ENCODE assay signal across 24 cellular contexts in the genomic region with DNA sequence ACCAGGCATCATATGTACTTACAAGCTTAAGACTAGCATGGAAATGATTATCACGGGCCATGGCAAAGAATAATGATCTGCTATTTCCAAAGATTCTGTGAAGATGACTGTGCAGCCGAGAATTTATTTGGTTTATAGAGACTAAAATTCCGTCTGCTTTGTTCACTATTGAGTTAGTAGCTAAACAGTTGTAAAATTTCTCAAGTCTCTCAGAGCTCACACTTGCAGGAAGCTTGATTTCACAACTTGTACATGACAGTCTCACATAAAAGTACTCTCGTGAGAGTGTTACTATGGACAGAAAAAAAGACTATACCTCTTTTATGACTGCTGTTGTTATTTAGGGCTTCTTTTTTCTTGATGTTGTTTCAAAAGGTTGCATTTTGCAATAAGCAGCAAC. TPM values are rescaled to one million over a fixed set of nuclear protein-coding genes. Genes with fewer than 3 reads are reported as not detected.
DNase-seq lines count a peak whose midpoint lies in the region; ATAC-seq and TF ChIP-seq lines count a peak whose summit lies in the region.
"Had no signal": no experiment of that assay in that cellular context is flagged by ENCODE, and none has a peak within 500 bp of the region (broad histone marks: within the 10 kb centered on the region; RNA-seq: fewer than 3 reads in every experiment).

No MANE protein-coding gene starts in this region.

- BruUV-seq in PC-3 (replicated peaks; lab: Mats Ljungman, UMichigan) = no TSS peak

- no peaks in the 10 kb centered on the region for H3K27me3 ChIP-seq in PC-3 (ENCODE audit: low read length)
- no peaks in the 10 kb centered on the region for H3K27me3 ChIP-seq in H7 (ENCODE audit: control insufficient read depth, insufficient read depth, low read length)

- no peaks in the 10 kb centered on the region for H3K4me1 ChIP-seq in PC-3 (ENCODE audit: insufficient read depth, low read length)
- H3K4me1 ChIP-seq: left ventricle myocardium inferior had no signal

- no peaks in the 10 kb centered on the region for H3K9me2 ChIP-seq in PC-3 (replicated peaks; ENCODE audit: low read length)

- H3K4me2 ChIP-seq in PC-3 (ENCODE audit: low read length) = no peak overlapping the region

- H3K4me3 ChIP-seq in AG09309 (ENCODE audit: control insufficient read depth, low read depth, low read length) (no peak overlapping the region), PC-3 (ENCODE audit: low read length) (no peak overlapping the region), H7 (ENCODE audit: insufficient read depth, low read depth, low read length) (no peak overlapping the region)
- H3K4me3 ChIP-seq: left ventricle myocardium inferior had no signal

- CTCF ChIA-PET in PC-3 (lab: Charles Lee) = no interaction called here

- H3K36me3 ChIP-seq in PC-3 (ENCODE audit: low read depth, low read length) = no peaks in the 10 kb centered on the region
- no peaks in the 10 kb centered on the region for H3K36me3 ChIP-seq in H7 (replicated peaks; ENCODE audit: control insufficient read depth, insufficient read depth, low read length)
- H3K36me3 ChIP-seq: left ventricle myocardium inferior had no signal

- no peaks in the 10 kb centered on the region for H3F3A ChIP-seq in PC-3 (ENCODE audit: low read length, unreplicated experiment)

- no peak overlapping the region for H3K27ac ChIP-seq in PC-3 (ENCODE audit: low read length)
- H3K27ac ChIP-seq: left ventricle myocardium inferior had no signal

- H2AFZ ChIP-seq in PC-3 (ENCODE audit: low read length) = no peak overlapping the region

- no peak overlapping the region for H3K9ac ChIP-seq in PC-3 (ENCODE audit: low read length)

- ATAC-seq in PC-3 = peak; percentile 55
- no peak for ATAC-seq in HG03025 (IDR thresholded peaks at IDR 0.05; ENCODE audit: low FRiP score, unreplicated experiment)
- ATAC-seq in GM21717 (IDR thresholded peaks at IDR 0.05; ENCODE audit: unreplicated experiment) = no peak
- ATAC-seq: CD8-positive, alpha-beta T cell; esophagus mucosa; Right ventricle myocardium inferior had no signal

- TF ChIP-seq CTCF in AG09309 (IDR thresholded peaks at IDR 0.05; ENCODE audit: control insufficient read depth, insufficient read depth, low read depth, low read length, missing control alignments) = no peak
- TF ChIP-seq CTCF in PC-3 (conservative IDR thresholded peaks at IDR 0.05; ENCODE audit: low read depth, low read length) = no peak

- no peaks in the 10 kb centered on the region for H4K20me1 ChIP-seq in PC-3 (ENCODE audit: low read length)

- H3K79me2 ChIP-seq in PC-3 (ENCODE audit: low read length) = no peaks in the 10 kb centered on the region

- DNase-seq in AG09309 (ENCODE audit: low read depth) = peak; percentile 81
- DNase-seq in HCEC 1CT = peak; percentile 88
- DNase-seq in PC-3 = no peak
- DNase-seq in fibroblast of peridontal ligament (ENCODE audit: extremely low read depth) = peak; percentile 78
- DNase-seq in H7 = no peak
- no peak for DNase-seq in cerebellar nuclear complex (lab: John Stamatoyannopoulos, UW)
- DNase-seq: activated CD8-positive, alpha-beta memory T cell treated with anti-CD3 and anti-CD28 coated beads, Interleukin-2, amount 50 U/mL, for 48 hours; activated gamma-delta T cell; amniotic stem cell; caudate nucleus; CD8-positive, alpha-beta T cell; DMS53; glutamatergic neuron; GOT3; left ventricle myocardium inferior; NCI-H1105; NCI-H2081; NCI-H524; T-helper 1 cell had no signal

- no peaks in the 10 kb centered on the region for H3K9me3 ChIP-seq in PC-3 (ENCODE audit: low read length)

- intact Hi-C loops in PC-3 (cut with micrococcal nuclease) = no loop called here

- POLR2A ChIA-PET in PC-3 (lab: Charles Lee; ENCODE audit: unreplicated experiment) = no interaction called here

RNA-seq across cellular contexts. Expression of a gene that starts 24.7 kb away (rescaled TPM):
- 0.36 and 1.2 TPM in 2 replicates for total RNA-seq in PC-3 (2014; rRNA removed)
- total RNA-seq in H7 (2014; rRNA removed; shearing (Covaris generic)) = 11.6 and 15.7 TPM in 2 replicates
- total RNA-seq: CD8-positive, alpha-beta T cell; mononuclear cell had no signal

Comparison
In these comparisons a context has a peak if more than half of its experiments do, and no peak if none do; other contexts are left out.
1. DNase-seq: peak in AG09309 (single experiment), HCEC 1CT (single experiment) and fibroblast of peridontal ligament (single experiment); none in PC-3 (single experiment), H7 (single experiment) and cerebellar nuclear complex (0 of 2).